13 cellular contexts compared by ENCODE assay signal in genomic region chr16:11824362-11824761, GRCh38. TPM values are rescaled to one million over a fixed set of nuclear protein-coding genes. Genes with fewer than 3 reads are reported as not detected.
A peak's percentile ranks its signal among the peaks of the same experiment; 100 is the strongest.
DNase-seq lines count a peak whose midpoint lies in the region; ATAC-seq and TF ChIP-seq lines count a peak whose summit lies in the region.
"Had no signal": no experiment of that assay in that cellular context is flagged by ENCODE, and none has a peak within 500 bp of the region (broad histone marks: within the 10 kb centered on the region; RNA-seq: fewer than 3 reads in every experiment).

No MANE protein-coding gene starts in this region.

- no peaks in the 10 kb centered on the region for H3K27me3 ChIP-seq in heart left ventricle
- no peaks in the 10 kb centered on the region for H3K27me3 ChIP-seq in psoas muscle (ENCODE audit: insufficient read depth in 3 of 3, low read length in 2 of 3)
- no peaks in the 10 kb centered on the region for H3K27me3 ChIP-seq in CD4-positive, alpha-beta memory T cell (ENCODE audit: insufficient read depth, low read length)
- H3K27me3 ChIP-seq: breast epithelium had no signal

- H3K36me3 Mint-ChIP-seq in CD14-positive monocyte = peaks cover 0 to 3% of the 10 kb centered on the region in 2 donors
- no peaks in the 10 kb centered on the region for H3K36me3 Mint-ChIP-seq in CD4-positive, alpha-beta memory T cell

- TF ChIP-seq POLR2A in heart left ventricle (IDR thresholded peaks at IDR 0.05) = no peak

- peak overlapping the region in 3 of 12 donors; percentile 0 to 76 (median 4) for H3K27ac ChIP-seq in heart left ventricle
- no peak overlapping the region for H3K27ac ChIP-seq in psoas muscle
- no peak overlapping the region for H3K27ac ChIP-seq in CD4-positive, alpha-beta memory T cell (ENCODE audit: low read depth, low read length)

- H3K27ac Mint-ChIP-seq in CD14-positive monocyte = peak overlapping the region; percentile 80 to 92 (median 87)
- H3K27ac Mint-ChIP-seq in CD4-positive, alpha-beta memory T cell = no peak overlapping the region

- TF ChIP-seq CTCF in CD14-positive monocyte (IDR thresholded peaks at IDR 0.05) = no peak
- no peak for TF ChIP-seq CTCF in heart left ventricle (IDR thresholded peaks at IDR 0.05)
- no peak for TF ChIP-seq CTCF in psoas muscle (IDR thresholded peaks at IDR 0.05)

- H3K4me1 Mint-ChIP-seq in CD14-positive monocyte = peaks cover 39% of the 10 kb centered on the region
- no peaks in the 10 kb centered on the region for H3K4me1 Mint-ChIP-seq in CD4-positive, alpha-beta memory T cell

- H3K9me3 ChIP-seq in heart left ventricle (no peaks in the 10 kb centered on the region), psoas muscle (no peaks in the 10 kb centered on the region)
- no peaks in the 10 kb centered on the region for H3K9me3 ChIP-seq in CD4-positive, alpha-beta memory T cell (ENCODE audit: control insufficient read depth in 1 of 2, low read length in 2 of 2)
- H3K9me3 ChIP-seq: breast epithelium had no signal

- intact Hi-C loops in CD14-positive monocyte (cut with micrococcal nuclease) = no loop called here
- intact Hi-C loops in heart left ventricle (cut with DNase I) = no loop called here
- intact Hi-C loops in psoas muscle (cut with DNase I) = loop anchor here in 1 of 2 donors (5.0 kb wide), 1 partner anchor 427 kb away; no protein-coding TSS in a partner anchor
- intact Hi-C loops in CD4-positive, alpha-beta memory T cell (cut with micrococcal nuclease) = no loop called here

- peaks cover 0 to 30% (median 6%) of the 10 kb centered on the region in 12 donors for H3K4me1 ChIP-seq in heart left ventricle
- H3K4me1 ChIP-seq in psoas muscle = peaks cover 10% of the 10 kb centered on the region
- H3K4me1 ChIP-seq in CD4-positive, alpha-beta memory T cell (ENCODE audit: insufficient read depth, low read length) = no peaks in the 10 kb centered on the region
- H3K4me1 ChIP-seq: breast epithelium had no signal

- POLR2A ChIA-PET in CD4-positive, alpha-beta memory T cell (lab: Charles Lee; ENCODE audit: partially characterized antibody) = no interaction called here

- WGBS in heart left ventricle, 4 donors = 20 to 23% (median 23%) methylated on average over 5 of the region's 5 CpGs
- 5 to 23% (median 11%) methylated on average over 5 of the region's 5 CpGs for WGBS in psoas muscle, 3 donors

- H3K36me3 ChIP-seq in heart left ventricle = no peaks in the 10 kb centered on the region
- no peaks in the 10 kb centered on the region for H3K36me3 ChIP-seq in psoas muscle (ENCODE audit: insufficient read depth in 1 of 2, low read depth in 1 of 2)
- H3K36me3 ChIP-seq in CD4-positive, alpha-beta memory T cell (ENCODE audit: insufficient read depth, low read length) = no peaks in the 10 kb centered on the region
- H3K36me3 ChIP-seq: breast epithelium had no signal

- H3K4me3 ChIP-seq in heart left ventricle (no peak overlapping the region), psoas muscle (no peak overlapping the region)
- H3K4me3 ChIP-seq in CD4-positive, alpha-beta memory T cell (ENCODE audit: low read length in 2 of 2) = no peak overlapping the region
- H3K4me3 ChIP-seq: breast epithelium had no signal

- peak overlapping the region in 1 of 2 donors; percentile 15 for H3K4me3 Mint-ChIP-seq in CD14-positive monocyte
- no peak overlapping the region for H3K4me3 Mint-ChIP-seq in CD4-positive, alpha-beta memory T cell

- H3K27me3 Mint-ChIP-seq in CD14-positive monocyte (ENCODE audit: low read depth in 3 of 3) = peaks cover 0 to 4% (median 0%) of the 10 kb centered on the region in 3 donors
- no peaks in the 10 kb centered on the region for H3K27me3 Mint-ChIP-seq in CD4-positive, alpha-beta memory T cell

- CTCF ChIA-PET in CD4-positive, alpha-beta memory T cell (lab: Charles Lee; ENCODE audit: partially characterized antibody) = no interaction called here

- peaks cover 0 to 5% (median 3%) of the 10 kb centered on the region in 7 donors for H3K9me3 Mint-ChIP-seq in CD14-positive monocyte
- H3K9me3 Mint-ChIP-seq in CD4-positive, alpha-beta memory T cell = no peaks in the 10 kb centered on the region

- ATAC-seq in heart left ventricle = peak; percentile 55 to 89 (median 75)
- peak; percentile 81 to 87 (median 84) for ATAC-seq in psoas muscle
- no peak for ATAC-seq in HG03095 (IDR thresholded peaks at IDR 0.05; ENCODE audit: unreplicated experiment)

- DNase-seq in CD14-positive monocyte (ENCODE audit: low spot score) (peak; percentile 78), NCI-H2227 (lab: John Stamatoyannopoulos, UW; ENCODE audit: unreplicated experiment) (peak; percentile 38), heart left ventricle (peak in 3 of 5 donors; percentile 18 to 54 (median 46)), psoas muscle (peak; percentile 42 to 78), T1000 (lab: John Stamatoyannopoulos, UW) (no peak), NCI-H2029 treated with DMSO at 0.1 percent for 48 hours (lab: John Stamatoyannopoulos, UW) (no peak)
- DNase-seq in CD4-positive, alpha-beta memory T cell = no peak
- DNase-seq: C1 segment of cervical spinal cord; IMR-90; NCI-H524 treated with DMSO at 0.1 percent for 48 hours; stimulated activated CD8-positive, alpha-beta memory T cell treated with anti-CD3 and anti-CD28 coated beads, Interleukin-4, amount 100 ng/mL, for 48 hours had no signal

RNA-seq across cellular contexts. Expression of gene RSL1D1, which starts 27.0 kb away (rescaled TPM):
- 100 to 1,000 TPM; 124 to 182 TPM for polyA plus RNA-seq in CD14-positive monocyte
- 100 to 1,000 TPM in 3 of 9 donors, 10 to 100 TPM in 6; 81.4 to 125 (median 92.3) TPM for total RNA-seq in heart left ventricle
- 10 to 100 TPM; 38.3 to 88.1 TPM for polyA plus RNA-seq in heart left ventricle
- 100 to 1,000 TPM; 197 to 271 (median 256) TPM for total RNA-seq in psoas muscle
- 100 to 1,000 TPM; 197 to 249 (median 202) TPM for polyA plus RNA-seq in psoas muscle
- total RNA-seq in CD4-positive, alpha-beta memory T cell = 100 to 1,000 TPM; 180 to 206 TPM
- 100 to 1,000 TPM; 124 to 325 TPM for polyA plus RNA-seq in CD4-positive, alpha-beta memory T cell

RNA-seq across cellular contexts. Expression of gene ZC3H7A, which starts 27.3 kb away (rescaled TPM):
- polyA plus RNA-seq in CD14-positive monocyte = 10 to 100 TPM; 22.6 to 27.5 TPM
- total RNA-seq in heart left ventricle = 10 to 100 TPM; 20.2 to 42.3 (median 29.7) TPM
- polyA plus RNA-seq in heart left ventricle = 10 to 100 TPM; 16.9 to 17.7 TPM
- 10 to 100 TPM; 23.4 to 69.6 (median 40.0) TPM for total RNA-seq in psoas muscle
- 10 to 100 TPM; 11.7 to 30.7 (median 19.7) TPM for polyA plus RNA-seq in psoas muscle
- 10 to 100 TPM; 85.0 to 92.1 TPM for total RNA-seq in CD4-positive, alpha-beta memory T cell
- polyA plus RNA-seq in CD4-positive, alpha-beta memory T cell = 10 to 100 TPM; 39.9 to 47.6 TPM

Comparison
In these comparisons a context has a peak if more than half of its experiments do, and no peak if none do; other contexts are left out.
1. DNase-seq: peak in CD14-positive monocyte (single experiment), NCI-H2227 (single experiment), heart left ventricle (3 of 5) and psoas muscle (2 of 2); none in CD4-positive, alpha-beta memory T cell (0 of 5), T1000 (single experiment) and NCI-H2029 treated with DMSO at 0.1 percent for 48 hours (single experiment).
2. H3K27ac Mint-ChIP-seq: peak in CD14-positive monocyte (7 of 7); none in CD4-positive, alpha-beta memory T cell (0 of 7).